Comparison of ENCODE assay signal across 7 cellular contexts in genomic region chr5:34217386-34217785, GRCh38.
DNase-seq lines count a peak whose midpoint lies in the region; TF ChIP-seq lines count a peak whose summit lies in the region.
"Not testable (repeated sequence)": the region's sequence is repeated elsewhere in the genome, so short reads cannot be mapped to it uniquely, and the experiment has no call there.

No MANE protein-coding gene starts in this region.

- not testable (repeated sequence) for H3K4me3 ChIP-seq in BJ (ENCODE audit: low read depth, low read length); astrocyte of the cerebellum (ENCODE audit: low read depth, low read length); fibroblast of villous mesenchyme (ENCODE audit: low read depth, low read length)

- not testable (repeated sequence) for H3K36me3 ChIP-seq in BJ (ENCODE audit: control insufficient read depth, insufficient read depth, low read length)

- POLR2A ChIA-PET in BJ (lab: Charles Lee): not testable (repeated sequence)

- DNase-seq in BJ (ENCODE audit: low read depth) (peak; percentile 9), HCEC 1CT (peak; percentile 64), M059J (ENCODE audit: low read depth) (peak; percentile 81), astrocyte of the cerebellum (ENCODE audit: low read depth) (peak; percentile 62), dedifferentiated amniotic fluid mesenchymal stem cell (ENCODE audit: extremely low spot score) (peak; percentile 17), fibroblast of villous mesenchyme (ENCODE audit: low read depth) (peak; percentile 54), myocyte (ENCODE audit: low read depth) (peak; percentile 20)

- H3K27me3 ChIP-seq in BJ (ENCODE audit: control insufficient read depth, insufficient read depth, low read length): not testable (repeated sequence)

- in situ Hi-C loops in astrocyte of the cerebellum (cut with HindIII; ENCODE audit: low sequenced_read_pairs): not testable (repeated sequence)

- TF ChIP-seq CTCF in BJ (IDR thresholded peaks at IDR 0.05; ENCODE audit: insufficient read depth, low read depth, low read length); astrocyte of the cerebellum (IDR thresholded peaks at IDR 0.05; ENCODE audit: low read depth, low read length, missing control alignments); fibroblast of villous mesenchyme (IDR thresholded peaks at IDR 0.05; ENCODE audit: insufficient read depth, low read depth, low read length): not testable (repeated sequence)

- CTCF ChIA-PET in BJ (lab: Yijun Ruan, JAX): not testable (repeated sequence)

Comparison
In these comparisons a context has a peak if more than half of its experiments do, and no peak if none do; other contexts are left out.
1. DNase-seq: peak in every context shown above with its lines; median percentile 81 in M059J; 64 in HCEC 1CT; 62 in astrocyte of the cerebellum; 54 in fibroblast of villous mesenchyme; 20 in myocyte; 17 in dedifferentiated amniotic fluid mesenchymal stem cell; 9 in BJ.